Comparison of ENCODE assay signal across 8 cellular contexts in genomic region chr16:68737046-68737729, GRCh38. TPM values are rescaled to one million over a fixed set of nuclear protein-coding genes. Genes with fewer than 3 reads are reported as not detected.
DNase-seq lines count a peak whose midpoint lies in the region; TF ChIP-seq lines count a peak whose summit lies in the region.

Gene CDH1, plus strand, starts transcription at chr16:68737292. Its CDS starts 124 bp downstream, at chr16:68737416.

- no peaks in the 10 kb centered on the region for H3K36me3 ChIP-seq in liver (ENCODE audit: control insufficient read depth in 4 of 4, insufficient read depth in 3 of 4, low read depth in 1 of 4, low read length in 3 of 4)
- H3K36me3 ChIP-seq in stomach = no peaks in the 10 kb centered on the region
- H3K36me3 ChIP-seq in BE2C = no peaks in the 10 kb centered on the region

- no peak for TF ChIP-seq CTCF in GM12865 (IDR thresholded peaks at IDR 0.05; ENCODE audit: insufficient read depth, low read depth, low read length, missing control alignments)
- TF ChIP-seq CTCF in brain (conservative IDR thresholded peaks at IDR 0.05) = no peak
- no peak for TF ChIP-seq CTCF in liver (IDR thresholded peaks at IDR 0.05; ENCODE audit: low read depth, low read length, missing input control)
- no peak for TF ChIP-seq CTCF in stomach (IDR thresholded peaks at IDR 0.05)
- no peak for TF ChIP-seq CTCF in BE2C (IDR thresholded peaks at IDR 0.05; ENCODE audit: low read depth, low read length)

- H3K9me3 Mint-ChIP-seq in brain = peaks cover 0 to 3% (median 2%) of the 10 kb centered on the region in 5 experiments

- peaks cover 87% of the 10 kb centered on the region for H3K27me3 Mint-ChIP-seq in brain

- TF ChIP-seq EP300 in stomach (IDR thresholded peaks at IDR 0.05) = no peak

- peak within 1 kb of the TSS; percentile 37 for H3K4me3 ChIP-seq in GM12865 (ENCODE audit: low read depth, low read length)
- H3K4me3 ChIP-seq in liver (ENCODE audit: low read depth in 1 of 3, low read length in 3 of 3) = peak within 1 kb of the TSS; percentile 53 to 77 (median 66)
- peak within 1 kb of the TSS; percentile 52 to 69 (median 62) for H3K4me3 ChIP-seq in stomach
- H3K4me3 ChIP-seq in BE2C (ENCODE audit: low read depth, low read length) = no peak within 1 kb of the TSS

- H3K27ac Mint-ChIP-seq in brain = peak within 1 kb of the TSS in 3 of 5 experiments; percentile 9 to 43 (median 27)

- H3K4me3 Mint-ChIP-seq in brain = peak within 1 kb of the TSS; percentile 84 to 91 (median 87)

- H3K4me1 ChIP-seq in liver (ENCODE audit: control insufficient read depth in 4 of 4, insufficient read depth in 4 of 4, low read length in 3 of 4) (peaks cover 12 to 32% (median 25%) of the 10 kb centered on the region in 4 donors), stomach (peaks cover 35 to 55% (median 45%) of the 10 kb centered on the region in 4 donors), BE2C (no peaks in the 10 kb centered on the region)

- peaks cover 28% of the 10 kb centered on the region for H3K4me1 Mint-ChIP-seq in brain

- peak in 2 of 4 donors; percentile 29 to 81 for TF ChIP-seq POLR2A in stomach (IDR thresholded peaks at IDR 0.05)

- in situ Hi-C loops in G401 (cut with HindIII; ENCODE audit: low sequenced_read_pairs) = no loop called here

- H3K27ac ChIP-seq in liver (ENCODE audit: low read depth in 1 of 2, low read length in 2 of 2) (peak within 1 kb of the TSS; percentile 88 to 91), stomach (peak within 1 kb of the TSS; percentile 90 to 94 (median 91))

- TF ChIP-seq RAD21 in liver (IDR thresholded peaks at IDR 0.05) = no peak

- H3K27me3 ChIP-seq in liver (ENCODE audit: control insufficient read depth in 4 of 4, insufficient read depth in 4 of 4, low read length in 3 of 4) = no peaks in the 10 kb centered on the region
- H3K27me3 ChIP-seq in stomach = peaks cover 5 to 31% (median 23%) of the 10 kb centered on the region in 3 donors
- peaks cover 18% of the 10 kb centered on the region for H3K27me3 ChIP-seq in BE2C

- intact Hi-C loops in stomach (cut with DNase I; ENCODE audit: low total_unique reads) = no loop called here

- H3K36me3 Mint-ChIP-seq in brain = no peaks in the 10 kb centered on the region

- H3K9me3 ChIP-seq in liver (ENCODE audit: control insufficient read depth in 4 of 4, low read length in 3 of 4) (no peaks in the 10 kb centered on the region), stomach (no peaks in the 10 kb centered on the region), BE2C (no peaks in the 10 kb centered on the region)

- peak within 1 kb of the TSS; percentile 38 to 86 for H3K9ac ChIP-seq in liver (ENCODE audit: low read depth in 1 of 2, low read length in 2 of 2)

- DNase-seq in GM12865 (ENCODE audit: low read depth) (peak; percentile 52), NCI-H69 (lab: John Stamatoyannopoulos, UW) (peak; percentile 87), stomach (peak; percentile 97), G401 (ENCODE audit: low spot score) (no peak), BE2C (no peak), SHP77 treated with DMSO at 0.1 percent for 48 hours (lab: John Stamatoyannopoulos, UW) (no peak)

- WGBS in liver = 2% methylated on average over 63 of the region's 63 CpGs
- 1 to 7% (median 2%) methylated on average over 22 to 63 of the region's 63 CpGs for WGBS in stomach, 5 donors

TF ChIP-seq in liver, 16 proteins besides CTCF, POLR2A, EP300 and RAD21:
- TF ChIP-seq TAF1 (conservative IDR thresholded peaks at IDR 0.05) (peak; percentile 59), SP1 (IDR thresholded peaks at IDR 0.05) (peak; percentile 34)
- TF ChIP-seq, protein P1, sequence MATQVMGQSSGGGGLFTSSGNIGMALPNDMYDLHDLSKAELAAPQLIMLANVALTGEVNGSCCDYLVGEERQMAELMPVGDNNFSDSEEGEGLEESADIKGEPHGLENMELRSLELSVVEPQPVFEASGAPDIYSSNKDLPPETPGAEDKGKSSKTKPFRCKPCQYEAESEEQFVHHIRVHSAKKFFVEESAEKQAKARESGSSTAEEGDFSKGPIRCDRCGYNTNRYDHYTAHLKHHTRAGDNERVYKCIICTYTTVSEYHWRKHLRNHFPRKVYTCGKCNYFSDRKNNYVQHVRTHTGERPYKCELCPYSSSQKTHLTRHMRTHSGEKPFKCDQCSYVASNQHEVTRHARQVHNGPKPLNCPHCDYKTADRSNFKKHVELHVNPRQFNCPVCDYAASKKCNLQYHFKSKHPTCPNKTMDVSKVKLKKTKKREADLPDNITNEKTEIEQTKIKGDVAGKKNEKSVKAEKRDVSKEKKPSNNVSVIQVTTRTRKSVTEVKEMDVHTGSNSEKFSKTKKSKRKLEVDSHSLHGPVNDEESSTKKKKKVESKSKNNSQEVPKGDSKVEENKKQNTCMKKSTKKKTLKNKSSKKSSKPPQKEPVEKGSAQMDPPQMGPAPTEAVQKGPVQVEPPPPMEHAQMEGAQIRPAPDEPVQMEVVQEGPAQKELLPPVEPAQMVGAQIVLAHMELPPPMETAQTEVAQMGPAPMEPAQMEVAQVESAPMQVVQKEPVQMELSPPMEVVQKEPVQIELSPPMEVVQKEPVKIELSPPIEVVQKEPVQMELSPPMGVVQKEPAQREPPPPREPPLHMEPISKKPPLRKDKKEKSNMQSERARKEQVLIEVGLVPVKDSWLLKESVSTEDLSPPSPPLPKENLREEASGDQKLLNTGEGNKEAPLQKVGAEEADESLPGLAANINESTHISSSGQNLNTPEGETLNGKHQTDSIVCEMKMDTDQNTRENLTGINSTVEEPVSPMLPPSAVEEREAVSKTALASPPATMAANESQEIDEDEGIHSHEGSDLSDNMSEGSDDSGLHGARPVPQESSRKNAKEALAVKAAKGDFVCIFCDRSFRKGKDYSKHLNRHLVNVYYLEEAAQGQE (IDR thresholded peaks at IDR 0.05) = peak; percentile 65
- TF ChIP-seq, protein P2, sequence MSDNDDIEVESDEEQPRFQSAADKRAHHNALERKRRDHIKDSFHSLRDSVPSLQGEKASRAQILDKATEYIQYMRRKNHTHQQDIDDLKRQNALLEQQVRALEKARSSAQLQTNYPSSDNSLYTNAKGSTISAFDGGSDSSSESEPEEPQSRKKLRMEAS (IDR thresholded peaks at IDR 0.05) = no peak

RNA-seq across cellular contexts. Expression of gene CDH1, which starts in this region (rescaled TPM):
- 148 TPM for polyA plus RNA-seq in brain (ENCODE audit: insufficient read depth, low read depth, low replicate concordance)
- total RNA-seq in liver = 10 to 100 TPM; 63.3 to 69.3 TPM
- polyA plus RNA-seq in liver = 10 to 100 TPM; 21.8 to 37.2 TPM
- total RNA-seq in stomach = 100 to 1,000 TPM; 104 to 567 (median 188) TPM
- polyA plus RNA-seq in stomach = 10 to 100 TPM; 15.0 to 63.3 (median 62.2) TPM
- total RNA-seq in G401 (2014; rRNA removed; shearing (Covaris generic)) = 1.9 and 2.4 TPM in 2 replicates
- not detected for polyA plus RNA-seq in BE2C (2012; ENCODE audit: insufficient read depth, insufficient read length, low read depth)

Comparison
In these comparisons a context has a peak if more than half of its experiments do, and no peak if none do; other contexts are left out.
1. RNA of gene CDH1 (total RNA-seq): 104 to 567 TPM in stomach and 63.3 to 69.3 TPM in liver; 1.9 to 2.4 TPM in G401; every median in the first group is over 10 times any median in the second.
2. DNase-seq: peak in GM12865 (single experiment), NCI-H69 (single experiment) and stomach (single experiment); none in G401 (single experiment), BE2C (single experiment) and SHP77 treated with DMSO at 0.1 percent for 48 hours (single experiment).